Comparison of ENCODE assay signal across 13 cellular contexts in genomic region chr21:41613421-41613998, GRCh38.
A peak's percentile ranks its signal among the peaks of the same experiment; 100 is the strongest.
DNase-seq lines count a peak whose midpoint lies in the region; ATAC-seq and TF ChIP-seq lines count a peak whose summit lies in the region.
"Had no signal": no experiment of that assay in that cellular context is flagged by ENCODE, and none has a peak within 500 bp of the region (broad histone marks: within the 10 kb centered on the region; RNA-seq: fewer than 3 reads in every experiment).

No MANE protein-coding gene starts in this region.

- no peak for TF ChIP-seq POLR2A in esophagus muscularis mucosa (IDR thresholded peaks at IDR 0.05; ENCODE audit: low read depth)

- no peaks in the 10 kb centered on the region for H3K79me2 ChIP-seq in osteoblast (ENCODE audit: insufficient read depth, low read length)

- H2AFZ ChIP-seq in osteoblast (ENCODE audit: low read length) = peak overlapping the region; percentile 21

- in situ Hi-C loops in KBM-7 (cut with MboI; ENCODE audit: low pct_unique_long_range_greater_than_20kb, low sequenced_read_pairs) = no loop called here

- no peaks in the 10 kb centered on the region for H4K20me1 ChIP-seq in osteoblast (ENCODE audit: insufficient read depth, low read length)

- ATAC-seq in Right ventricle myocardium inferior = no peak
- ATAC-seq in upper lobe of right lung = no peak

- H3K27me3 ChIP-seq in left ventricle myocardium inferior (ENCODE audit: low read depth) (peaks cover 57% of the 10 kb centered on the region), esophagus muscularis mucosa (peaks cover 0 to 16% (median 0%) of the 10 kb centered on the region in 4 donors), osteoblast (ENCODE audit: insufficient read depth, low read length) (peaks cover 4% of the 10 kb centered on the region), upper lobe of right lung (no peaks in the 10 kb centered on the region), WERI-Rb-1 (ENCODE audit: insufficient read depth, low read depth, severe bottlenecking) (no peaks in the 10 kb centered on the region)
- H3K27me3 ChIP-seq: body of pancreas had no signal

- intact Hi-C loops in left ventricle myocardium inferior (cut with micrococcal nuclease) = no loop called here
- intact Hi-C loops in Right ventricle myocardium inferior (cut with DNase I) = loop anchor here (5.0 to 10.0 kb wide), 2 partner anchors 261 to 504 kb away; partner anchors contain the start of gene PRDM15
- intact Hi-C loops in esophagus muscularis mucosa (cut with DNase I) = no loop called here
- intact Hi-C loops in upper lobe of right lung (cut with DNase I) = loop anchor here (5.0 kb wide), 1 partner anchor 164 kb away; no protein-coding TSS in a partner anchor

- no peaks in the 10 kb centered on the region for H3K36me3 ChIP-seq in left ventricle myocardium inferior
- H3K36me3 ChIP-seq in esophagus muscularis mucosa = no peaks in the 10 kb centered on the region
- H3K36me3 ChIP-seq in osteoblast (ENCODE audit: insufficient read depth, low read length) = no peaks in the 10 kb centered on the region
- H3K36me3 ChIP-seq in upper lobe of right lung = no peaks in the 10 kb centered on the region
- no peaks in the 10 kb centered on the region for H3K36me3 ChIP-seq in WERI-Rb-1

- H3K4me3 ChIP-seq in left ventricle myocardium inferior (no peak overlapping the region), esophagus muscularis mucosa (no peak overlapping the region), osteoblast (ENCODE audit: insufficient read depth, low read length) (no peak overlapping the region), upper lobe of right lung (no peak overlapping the region), WERI-Rb-1 (ENCODE audit: low read depth, low read length) (no peak overlapping the region)
- H3K4me3 ChIP-seq: body of pancreas had no signal

- H3K9me3 ChIP-seq in left ventricle myocardium inferior (replicated peaks) = no peaks in the 10 kb centered on the region
- no peaks in the 10 kb centered on the region for H3K9me3 ChIP-seq in esophagus muscularis mucosa
- no peaks in the 10 kb centered on the region for H3K9me3 ChIP-seq in osteoblast (ENCODE audit: low read depth, low read length)
- no peaks in the 10 kb centered on the region for H3K9me3 ChIP-seq in upper lobe of right lung
- H3K9me3 ChIP-seq in WERI-Rb-1 (ENCODE audit: severe bottlenecking) = no peaks in the 10 kb centered on the region
- H3K9me3 ChIP-seq: body of pancreas had no signal

- WGBS in esophagus muscularis mucosa = 91% methylated on average over 24 of the region's 24 CpGs

- peak overlapping the region; percentile 20 for H3K27ac ChIP-seq in left ventricle myocardium inferior (replicated peaks)
- peak overlapping the region; percentile 62 to 82 (median 72) for H3K27ac ChIP-seq in esophagus muscularis mucosa (replicated peaks in 1 of 4)
- H3K27ac ChIP-seq in osteoblast (ENCODE audit: low read depth, low read length) = peak overlapping the region; percentile 99
- H3K27ac ChIP-seq in upper lobe of right lung = peak overlapping the region; percentile 51
- H3K27ac ChIP-seq in WERI-Rb-1 = no peak overlapping the region

- H3K4me2 ChIP-seq in osteoblast (ENCODE audit: insufficient read depth, low read length) = peak overlapping the region; percentile 70

- TF ChIP-seq CTCF in left ventricle myocardium inferior (IDR thresholded peaks at IDR 0.05; ENCODE audit: borderline replicate concordance) = no peak
- no peak for TF ChIP-seq CTCF in esophagus muscularis mucosa (IDR thresholded peaks at IDR 0.05)
- no peak for TF ChIP-seq CTCF in osteoblast (IDR thresholded peaks at IDR 0.05; ENCODE audit: extremely low read depth, low read depth, low read length)
- TF ChIP-seq CTCF in upper lobe of right lung (IDR thresholded peaks at IDR 0.05) = no peak
- TF ChIP-seq CTCF in WERI-Rb-1 (IDR thresholded peaks at IDR 0.05; ENCODE audit: low read depth, low read length) = no peak

- H3K4me1 ChIP-seq in left ventricle myocardium inferior (peaks cover 21% of the 10 kb centered on the region), esophagus muscularis mucosa (peaks cover 22 to 47% (median 40%) of the 10 kb centered on the region in 4 donors), osteoblast (ENCODE audit: insufficient read depth, low read length) (peaks cover 35% of the 10 kb centered on the region), upper lobe of right lung (peaks cover 27% of the 10 kb centered on the region)

- DNase-seq in left ventricle myocardium inferior (no peak), Right ventricle myocardium inferior (ENCODE audit: missing footprints) (no peak), esophagus muscularis mucosa (ENCODE audit: extremely low spot score) (no peak), osteoblast (ENCODE audit: insufficient read length, low spot score, missing footprints) (no peak), upper lobe of right lung (no peak), KBM-7 (no peak), NCI-H2029 treated with DMSO at 0.1 percent for 48 hours (lab: John Stamatoyannopoulos, UW) (no peak), WERI-Rb-1 (no peak)
- DNase-seq: effector CD4-positive, alpha-beta T cell; naive thymus-derived CD4-positive, alpha-beta T cell; stimulated activated naive CD4-positive, alpha-beta T cell treated with Interleukin-2 at 50 U/mL for 16 hours; T-helper 9 cell had no signal

- TF ChIP-seq EP300 in esophagus muscularis mucosa (IDR thresholded peaks at IDR 0.05) = no peak

Comparison
In these comparisons a context has a peak if more than half of its experiments do, and no peak if none do; other contexts are left out.
1. intact Hi-C loops: an anchor here in Right ventricle myocardium inferior (5.0 to 10.0 kb wide) and upper lobe of right lung (5.0 kb wide); none called in left ventricle myocardium inferior and esophagus muscularis mucosa.